ENCODE assay signal across 21 cellular contexts in the genomic region with DNA sequence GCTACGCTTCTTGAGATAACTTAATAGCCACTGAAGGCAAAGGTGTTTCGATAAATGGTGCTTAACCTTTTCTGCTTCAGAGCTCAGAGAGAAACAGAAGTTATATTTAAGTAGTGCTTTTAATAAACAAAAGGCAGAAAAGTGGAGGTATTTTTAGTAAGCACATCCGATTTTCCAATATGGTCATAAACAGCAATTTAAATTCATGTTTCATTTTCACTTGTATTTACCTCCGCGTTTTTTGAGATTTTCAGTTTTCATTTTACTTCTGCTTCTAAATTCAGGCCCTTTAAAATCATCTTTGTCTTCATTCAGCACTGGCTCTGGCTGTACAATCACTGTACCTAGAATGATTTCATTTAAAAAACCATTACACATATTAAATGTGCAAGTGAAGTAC.
DNase-seq lines count a peak whose midpoint lies in the region; ATAC-seq, FAIRE-seq and TF ChIP-seq lines count a peak whose summit lies in the region.
"Had no signal": no experiment of that assay in that cellular context is flagged by ENCODE, and none has a peak within 500 bp of the region (broad histone marks: within the 10 kb centered on the region; RNA-seq: fewer than 3 reads in every experiment).

No MANE protein-coding gene starts in this region.

- H3K4me3 Mint-ChIP-seq in CD4-positive, alpha-beta memory T cell, result peak overlapping the region in 2 of 8 donors; percentile 6 to 23
- peak overlapping the region; percentile 13 for H3K4me3 Mint-ChIP-seq in activated CD8-positive, alpha-beta T cell treated with anti-CD3 and anti-CD28 coated beads for 36 hours
- H3K4me3 Mint-ChIP-seq in GM23338, result no peak overlapping the region
- H3K4me3 Mint-ChIP-seq: activated T-helper 1 cell treated with anti-CD3 and anti-CD28 coated beads, Interleukin-12 subunit alpha, Interleukin-12 subunit beta, Interleukin-2, Interleukin-4 antibody, amounts not matched to agents 30 ng/mL and 10 ng/mL and 1 ng/mL, durations not matched to agents 14 hours and 24 hours and 36 hours had no signal

- POLR2A ChIA-PET in CD4-positive, alpha-beta memory T cell (lab: Charles Lee; ENCODE audit: partially characterized antibody), result no interaction called here
- POLR2A ChIA-PET in activated CD8-positive, alpha-beta T cell treated with anti-CD3 and anti-CD28 coated beads for 36 hours (lab: Charles Lee), result interaction anchor here (0.6 kb wide), 1 partner anchor 121 kb away, joined by 3 read pairs; no protein-coding TSS in a partner anchor

- H3K36me3 ChIP-seq in CD4-positive, alpha-beta memory T cell (ENCODE audit: insufficient read depth, low read length), result peaks cover under 1% of the 10 kb centered on the region
- H3K36me3 ChIP-seq in right atrium auricular region (peaks cover 2% of the 10 kb centered on the region), GM23338 (ENCODE audit: insufficient read depth) (no peaks in the 10 kb centered on the region; the same call in 1 of the 2 replicates)
- H3K36me3 ChIP-seq: ovary had no signal

- intact Hi-C loops in CD4-positive, alpha-beta memory T cell (cut with micrococcal nuclease), result no loop called here
- intact Hi-C loops in activated CD8-positive, alpha-beta T cell treated with anti-CD3 and anti-CD28 coated beads for 36 hours (cut with micrococcal nuclease), result no loop called here

- no peak overlapping the region for H2AFZ ChIP-seq in GM23338

- ATAC-seq in HG02759 (IDR thresholded peaks at IDR 0.05; ENCODE audit: unreplicated experiment) (peak; percentile 61), GM18867 (IDR thresholded peaks at IDR 0.05; ENCODE audit: unreplicated experiment) (no peak), omental fat pad (ENCODE audit: low FRiP score) (no peak), GM23338 (no peak)
- no peak for ATAC-seq in activated CD8-positive, alpha-beta T cell treated with anti-CD3 and anti-CD28 coated beads for 36 hours
- ATAC-seq: left colon, mucosa of descending colon had no signal

- no peak overlapping the region for H3K4me2 ChIP-seq in GM23338

- H3K79me2 ChIP-seq in GM23338 (replicated peaks; ENCODE audit: insufficient read depth), result 0 out of 2 replicates have a peak, but pooled peaks cover 11% of the 10 kb centered on the region

- no peaks in the 10 kb centered on the region for H3K27me3 ChIP-seq in CD4-positive, alpha-beta memory T cell (ENCODE audit: insufficient read depth, low read length)
- H3K27me3 ChIP-seq in right atrium auricular region (no peaks in the 10 kb centered on the region), GM23338 (ENCODE audit: insufficient read depth) (no peaks in the 10 kb centered on the region)
- H3K27me3 ChIP-seq: ovary, SJSA1 had no signal

- peaks cover 4 to 23% (median 7%) of the 10 kb centered on the region in 4 donors for H3K4me1 Mint-ChIP-seq in CD4-positive, alpha-beta memory T cell
- peaks cover 10% of the 10 kb centered on the region for H3K4me1 Mint-ChIP-seq in activated CD8-positive, alpha-beta T cell treated with anti-CD3 and anti-CD28 coated beads for 36 hours (ENCODE audit: low read depth)
- H3K4me1 Mint-ChIP-seq in GM23338, result no peaks in the 10 kb centered on the region

- H3K27ac ChIP-seq in CD4-positive, alpha-beta memory T cell (ENCODE audit: low read depth, low read length), result no peak overlapping the region
- no peak overlapping the region for H3K27ac ChIP-seq in right atrium auricular region
- H3K27ac ChIP-seq in GM23338 (ENCODE audit: low read depth), result no peak overlapping the region
- H3K27ac ChIP-seq: ovary, SJSA1 had no signal

- no peaks in the 10 kb centered on the region for H3K27me3 Mint-ChIP-seq in CD4-positive, alpha-beta memory T cell
- H3K27me3 Mint-ChIP-seq in activated CD8-positive, alpha-beta T cell treated with anti-CD3 and anti-CD28 coated beads for 36 hours, result no peaks in the 10 kb centered on the region
- peaks cover 3% of the 10 kb centered on the region for H3K27me3 Mint-ChIP-seq in GM23338 (ENCODE audit: insufficient read depth, low read depth, poor library complexity)

- no peaks in the 10 kb centered on the region for H3F3A ChIP-seq in GM23338 (replicated peaks; ENCODE audit: low read depth)

- no peak overlapping the region for H3K4me3 ChIP-seq in CD4-positive, alpha-beta memory T cell (ENCODE audit: low read length in 2 of 2)
- H3K4me3 ChIP-seq in right atrium auricular region, result no peak overlapping the region
- H3K4me3 ChIP-seq in GM23338, result no peak overlapping the region
- H3K4me3 ChIP-seq: mucosa of descending colon, ovary, SJSA1 had no signal

- peak overlapping the region in 5 of 7 donors; percentile 1 to 72 (median 58) for H3K27ac Mint-ChIP-seq in CD4-positive, alpha-beta memory T cell
- no peak overlapping the region for H3K27ac Mint-ChIP-seq in activated CD8-positive, alpha-beta T cell treated with anti-CD3 and anti-CD28 coated beads for 36 hours
- no peak overlapping the region for H3K27ac Mint-ChIP-seq in GM23338
- H3K27ac Mint-ChIP-seq: activated T-helper 1 cell treated with anti-CD3 and anti-CD28 coated beads, Interleukin-12 subunit alpha, Interleukin-12 subunit beta, Interleukin-2, Interleukin-4 antibody, amounts not matched to agents 30 ng/mL and 10 ng/mL and 1 ng/mL, durations not matched to agents 14 hours and 24 hours and 36 hours had no signal

- H3K9me3 Mint-ChIP-seq in CD4-positive, alpha-beta memory T cell, result no peaks in the 10 kb centered on the region
- no peaks in the 10 kb centered on the region for H3K9me3 Mint-ChIP-seq in activated CD8-positive, alpha-beta T cell treated with anti-CD3 and anti-CD28 coated beads for 36 hours
- no peaks in the 10 kb centered on the region for H3K9me3 Mint-ChIP-seq in GM23338
- H3K9me3 Mint-ChIP-seq: activated T-helper 1 cell treated with anti-CD3 and anti-CD28 coated beads, Interleukin-12 subunit alpha, Interleukin-12 subunit beta, Interleukin-2, Interleukin-4 antibody, amounts not matched to agents 30 ng/mL and 10 ng/mL and 1 ng/mL, durations not matched to agents 14 hours and 24 hours and 36 hours had no signal

- no peaks in the 10 kb centered on the region for H3K9me2 ChIP-seq in GM23338 (ENCODE audit: insufficient read depth)

- FAIRE-seq in GM18507 (lab: Jason Lieb, UNC), result peak; percentile 48
- FAIRE-seq: D721Med, G401.6 had no signal

- H3K36me3 Mint-ChIP-seq in CD4-positive, alpha-beta memory T cell, result peaks cover 5 to 42% of the 10 kb centered on the region in 2 donors
- H3K36me3 Mint-ChIP-seq in activated CD8-positive, alpha-beta T cell treated with anti-CD3 and anti-CD28 coated beads for 36 hours (ENCODE audit: low read depth), result peaks cover 13% of the 10 kb centered on the region
- peaks cover 15% of the 10 kb centered on the region; the same call in 2 of the 3 replicates for H3K36me3 Mint-ChIP-seq in GM23338 (ENCODE audit: low read depth)

- TF ChIP-seq CTCF in activated CD8-positive, alpha-beta T cell treated with anti-CD3 and anti-CD28 coated beads for 36 hours (IDR thresholded peaks at IDR 0.05), result no peak
- TF ChIP-seq CTCF in omental fat pad (IDR thresholded peaks at IDR 0.05) (no peak), right atrium auricular region (IDR thresholded peaks at IDR 0.05) (no peak), GM23338 (conservative IDR thresholded peaks at IDR 0.05; ENCODE audit: low read depth in 2 of 2) (no peak)

- DNase-seq in CD4-positive, alpha-beta memory T cell, result no peak
- DNase-seq in GM18507 (ENCODE audit: extremely low spot score, insufficient read length, low read depth) (no peak), omental fat pad (ENCODE audit: low spot score) (no peak), right atrium auricular region (ENCODE audit: low spot score) (no peak), GM23338 (ENCODE audit: low spot score) (no peak)
- no peak for DNase-seq in activated CD8-positive, alpha-beta T cell treated with anti-CD3 and anti-CD28 coated beads for 36 hours
- DNase-seq: activated CD4-positive, alpha-beta T cell treated with anti-CD3 and anti-CD28 coated beads for 48 hours; foreskin melanocyte; GOT3; left colon; mucosa of descending colon; NCI-H146; ovary; stimulated activated CD4-positive, alpha-beta T cell treated with anti-CD3 and anti-CD28 coated beads, Interleukin-4, amount 100 ng/mL, for 1 hour; T-helper 9 cell had no signal

- H3K4me1 ChIP-seq in CD4-positive, alpha-beta memory T cell (ENCODE audit: insufficient read depth, low read length), result peaks cover 4% of the 10 kb centered on the region
- H3K4me1 ChIP-seq in right atrium auricular region (no peaks in the 10 kb centered on the region), GM23338 (ENCODE audit: insufficient read depth) (no peaks in the 10 kb centered on the region)
- H3K4me1 ChIP-seq: SJSA1 had no signal

- H4K20me1 ChIP-seq in GM23338 (replicated peaks; ENCODE audit: insufficient read depth), result no peaks in the 10 kb centered on the region; the same call in 1 of the 2 replicates

- H3K9me3 ChIP-seq in CD4-positive, alpha-beta memory T cell (ENCODE audit: control insufficient read depth in 1 of 2, low read length in 2 of 2), result no peaks in the 10 kb centered on the region
- no peaks in the 10 kb centered on the region for H3K9me3 ChIP-seq in right atrium auricular region
- H3K9me3 ChIP-seq: mucosa of descending colon, ovary, SJSA1 had no signal

- CTCF ChIA-PET in CD4-positive, alpha-beta memory T cell (lab: Charles Lee; ENCODE audit: partially characterized antibody), result interaction anchor here (1.5 kb wide), 1 partner anchor 65 kb away, joined by 4 read pairs; no protein-coding TSS in a partner anchor
- CTCF ChIA-PET in activated CD8-positive, alpha-beta T cell treated with anti-CD3 and anti-CD28 coated beads for 36 hours (lab: Charles Lee), result no interaction called here

TF ChIP-seq in GM23338, 12 proteins besides CTCF, POLR2A, EP300 and RAD21 (continues in another document):
- no peak for TF ChIP-seq NANOG (IDR thresholded peaks at IDR 0.05; ENCODE audit: borderline replicate concordance)
- no peak for TF ChIP-seq JUNB (IDR thresholded peaks at IDR 0.05; ENCODE audit: unreplicated experiment)
- no peak for TF ChIP-seq EZH2 (IDR thresholded peaks at IDR 0.05; ENCODE audit: low read depth, unreplicated experiment)

Comparison
In these comparisons a context has a peak if more than half of its experiments do, and no peak if none do; other contexts are left out.
1. H3K27ac Mint-ChIP-seq: peak in CD4-positive, alpha-beta memory T cell (5 of 7); none in activated CD8-positive, alpha-beta T cell treated with anti-CD3 and anti-CD28 coated beads for 36 hours (single experiment) and GM23338 (single experiment).